In genomic region chr11:26286472-26287066, GRCh38 we compare ENCODE assay signal across 9 cellular contexts. TPM values are rescaled to one million over a fixed set of nuclear protein-coding genes. Genes with fewer than 3 reads are reported as not detected.
DNase-seq lines count a peak whose midpoint lies in the region; ATAC-seq and TF ChIP-seq lines count a peak whose summit lies in the region.
"Had no signal": no experiment of that assay in that cellular context is flagged by ENCODE, and none has a peak within 500 bp of the region (broad histone marks: within the 10 kb centered on the region; RNA-seq: fewer than 3 reads in every experiment).

No MANE protein-coding gene starts in this region.

- ATAC-seq in GM21529 (IDR thresholded peaks at IDR 0.05; ENCODE audit: unreplicated experiment) (peak; percentile 52), esophagus mucosa (no peak), GM19035 (IDR thresholded peaks at IDR 0.05; ENCODE audit: unreplicated experiment) (no peak)

- TF ChIP-seq CTCF in AG09309 (IDR thresholded peaks at IDR 0.05; ENCODE audit: control insufficient read depth, insufficient read depth, low read depth, low read length, missing control alignments) (peak; percentile 50), foreskin fibroblast (IDR thresholded peaks at IDR 0.05; ENCODE audit: low read depth, low read length) (peak; percentile 46)

- H3K4me3 ChIP-seq in AG09309 (ENCODE audit: control insufficient read depth, low read depth, low read length), result no peak overlapping the region
- no peak overlapping the region for H3K4me3 ChIP-seq in foreskin fibroblast (ENCODE audit: low read depth in 1 of 2, low read length in 2 of 2)

- DNase-seq in AG09309 (ENCODE audit: low read depth), result no peak
- peak; percentile 9 for DNase-seq in NOMO-1 treated with dmso at 0.1 percent for 144 hours (lab: John Stamatoyannopoulos, UW; ENCODE audit: unreplicated experiment)
- peak; percentile 12 to 61 for DNase-seq in foreskin fibroblast
- DNase-seq in stimulated activated CD4-positive, alpha-beta T cell treated with anti-CD3 and anti-CD28 coated beads, Interleukin-4, amount 100 ng/mL, for 24 hours, result no peak
- no peak for DNase-seq in kidney glomerular epithelial cell (lab: John Stamatoyannopoulos, UW)
- DNase-seq: activated naive CD8-positive, alpha-beta T cell treated with anti-CD3 and anti-CD28 coated beads, Interleukin-2, amount 10 ng/mL, durations not matched to agents 7 days and 5 days had no signal

RNA-seq across cellular contexts. Expression of gene ANO3, which starts 45.4 kb away (rescaled TPM):
- total RNA-seq in esophagus mucosa, result not detected
- total RNA-seq: activated naive CD8-positive, alpha-beta T cell treated with anti-CD3 and anti-CD28 coated beads, Interleukin-2, amount 10 ng/mL, durations not matched to agents 7 days and 5 days had no signal

Comparison
In these comparisons a context has a peak if more than half of its experiments do, and no peak if none do; other contexts are left out.
1. DNase-seq: peak in NOMO-1 treated with dmso at 0.1 percent for 144 hours (single experiment) and foreskin fibroblast (2 of 2); none in AG09309 (single experiment), stimulated activated CD4-positive, alpha-beta T cell treated with anti-CD3 and anti-CD28 coated beads, Interleukin-4, amount 100 ng/mL, for 24 hours (single experiment) and kidney glomerular epithelial cell (single experiment).